In genomic region chr5:61289241-61289640, GRCh38 we compare ENCODE assay signal across 1 cellular context.
TF ChIP-seq lines count a peak whose summit lies in the region.

No MANE protein-coding gene starts in this region.

TF ChIP-seq in SK-N-SH, 30 proteins besides CTCF, POLR2A, EP300 and RAD21 (continued from another document):
- TF ChIP-seq NFIC (IDR thresholded peaks at IDR 0.05; ENCODE audit: borderline replicate concordance) (no peak), FOXJ3 (CRISPR knock-in tag; IDR thresholded peaks at IDR 0.05) (no peak), RXRA (IDR thresholded peaks at IDR 0.05; ENCODE audit: borderline replicate concordance, low read depth) (no peak), TCF12 (IDR thresholded peaks at IDR 0.05) (no peak), POLR2AphosphoS5 (IDR thresholded peaks at IDR 0.05; ENCODE audit: low read depth, low read length) (no peak)
TF ChIP-seq in SK-N-SH: peak in this region for 0.
